20 cellular contexts compared by ENCODE assay signal in the genomic region with DNA sequence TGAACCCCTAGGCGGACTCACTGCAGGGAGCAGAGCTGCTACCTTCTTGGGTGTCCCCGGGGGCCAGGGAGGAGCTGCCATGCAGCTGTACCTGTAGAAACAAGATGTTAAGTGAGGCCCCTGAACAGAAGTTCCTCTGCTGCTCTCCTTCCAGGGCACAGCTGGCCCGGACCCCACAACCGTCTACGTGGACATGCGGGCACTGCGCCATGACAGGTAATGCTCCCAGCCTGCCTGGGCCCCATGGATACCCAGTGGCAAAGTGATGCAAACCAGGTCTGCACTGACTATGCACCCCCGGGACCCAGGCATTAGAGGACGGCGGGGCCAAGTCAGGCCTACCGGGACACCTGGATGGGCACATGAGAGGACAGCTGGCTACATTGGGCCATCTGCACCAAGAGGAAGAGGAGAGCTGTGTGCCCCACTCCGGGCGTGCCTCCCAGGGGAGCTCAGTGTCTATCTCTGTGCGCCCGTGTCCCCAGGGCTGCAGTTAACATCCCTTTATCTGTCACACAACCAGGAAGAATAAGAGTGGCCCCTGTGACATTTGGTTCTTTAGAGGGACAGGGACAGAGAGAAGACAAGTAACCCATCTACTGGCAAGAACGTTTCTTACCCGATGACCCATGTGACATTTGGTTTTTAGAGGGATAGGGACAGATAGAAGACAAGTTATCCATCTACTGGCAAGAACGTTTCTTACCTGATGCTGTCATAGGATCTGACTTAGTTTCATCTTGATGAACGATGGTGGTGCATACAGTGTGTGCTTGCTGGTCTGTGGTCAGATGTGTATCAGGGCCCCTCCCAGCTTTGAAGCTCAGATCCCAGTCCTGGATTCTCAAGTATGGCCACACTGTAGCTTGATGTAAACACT. TPM values are rescaled to one million over a fixed set of nuclear protein-coding genes. Genes with fewer than 3 reads are reported as not detected.
A peak's percentile ranks its signal among the peaks of the same experiment; 100 is the strongest.
DNase-seq lines count a peak whose midpoint lies in the region; ATAC-seq, FAIRE-seq and TF ChIP-seq lines count a peak whose summit lies in the region.
"Had no signal": no experiment of that assay in that cellular context is flagged by ENCODE, and none has a peak within 500 bp of the region (broad histone marks: within the 10 kb centered on the region; RNA-seq: fewer than 3 reads in every experiment).

No MANE protein-coding gene starts in this region.

- H3K27ac ChIP-seq in substantia nigra (ENCODE audit: low read depth, low read length, poor library complexity, severe bottlenecking) = no peak overlapping the region
- H3K27ac ChIP-seq: gastroesophageal sphincter, psoas muscle, suprapubic skin had no signal

- H3K4me3 Mint-ChIP-seq in T-helper 1 cell treated with Interleukin-12 subunit alpha and Interleukin-12 subunit beta and Interleukin-4 antibody, amounts not matched to agents 30 μg/mL and 1 μg/mL, for 36 hours = peak overlapping the region; percentile 79
- peak overlapping the region; percentile 71 to 89 (median 81) for H3K4me3 Mint-ChIP-seq in naive thymus-derived CD8-positive, alpha-beta T cell
- H3K4me3 Mint-ChIP-seq: CD14-positive monocyte had no signal

- DNase-seq in T-helper 1 cell = no peak
- peak; percentile 12 for DNase-seq in D721Med (ENCODE audit: insufficient read length, low spot score)
- no peak for DNase-seq in activated naive CD4-positive, alpha-beta T cell treated with anti-CD3 and anti-CD28 coated beads, Interleukin-2, amount 50 U/mL, for 72 hours (ENCODE audit: low spot score in 2 of 2)
- peak in 1 of 10 donors; percentile 35 for DNase-seq in naive thymus-derived CD8-positive, alpha-beta T cell
- DNase-seq in GM19239 (ENCODE audit: insufficient read length, low spot score) = no peak
- no peak for DNase-seq in substantia nigra (lab: John Stamatoyannopoulos, UW)
- DNase-seq: 8988T; amygdala; EL; HCEC 1CT; NCI-H1105; NCI-H345; psoas muscle; SHP77; stimulated activated CD4-positive, alpha-beta T cell treated with anti-CD3 and anti-CD28 coated beads, Interleukin-15, amount 100 ng/mL, for 24 hours had no signal

- H3K4me1 Mint-ChIP-seq in T-helper 1 cell treated with Interleukin-12 subunit alpha and Interleukin-12 subunit beta and Interleukin-4 antibody, amounts not matched to agents 30 μg/mL and 1 μg/mL, for 36 hours (ENCODE audit: low read depth) = peaks cover 31% of the 10 kb centered on the region
- H3K4me1 Mint-ChIP-seq in naive thymus-derived CD8-positive, alpha-beta T cell = peaks cover 38 to 97% (median 83%) of the 10 kb centered on the region in 4 donors

- H3K36me3 Mint-ChIP-seq in T-helper 1 cell treated with Interleukin-12 subunit alpha and Interleukin-12 subunit beta and Interleukin-4 antibody, amounts not matched to agents 30 μg/mL and 1 μg/mL, for 36 hours (ENCODE audit: low read depth) = peaks cover 36% of the 10 kb centered on the region
- peaks cover 23 to 53% of the 10 kb centered on the region in 2 donors for H3K36me3 Mint-ChIP-seq in activated naive CD4-positive, alpha-beta T cell treated with anti-CD3 and anti-CD28 coated beads, Interleukin-2, amount 50 U/mL, for 72 hours
- H3K36me3 Mint-ChIP-seq in naive thymus-derived CD8-positive, alpha-beta T cell = peaks cover 0 to 68% (median 56%) of the 10 kb centered on the region in 3 donors

- no peaks in the 10 kb centered on the region for H3K27me3 Mint-ChIP-seq in T-helper 1 cell treated with Interleukin-12 subunit alpha and Interleukin-12 subunit beta and Interleukin-4 antibody, amounts not matched to agents 30 μg/mL and 1 μg/mL, for 36 hours (ENCODE audit: low read depth)
- no peaks in the 10 kb centered on the region for H3K27me3 Mint-ChIP-seq in naive thymus-derived CD8-positive, alpha-beta T cell

- FAIRE-seq in D721Med (lab: Jason Lieb, UNC) (no peak), GM19239 (lab: Jason Lieb, UNC) (no peak)

- ATAC-seq in activated naive CD4-positive, alpha-beta T cell treated with anti-CD3 and anti-CD28 coated beads, Interleukin-2, amount 50 U/mL, for 72 hours = peak; percentile 35 to 55
- peak; percentile 30 to 37 for ATAC-seq in naive thymus-derived CD8-positive, alpha-beta T cell
- ATAC-seq in GM18907 (IDR thresholded peaks at IDR 0.05; ENCODE audit: unreplicated experiment) = no peak
- ATAC-seq: gastroesophageal sphincter had no signal

- H3K27ac Mint-ChIP-seq in T-helper 1 cell treated with Interleukin-12 subunit alpha and Interleukin-12 subunit beta and Interleukin-4 antibody, amounts not matched to agents 30 μg/mL and 1 μg/mL, for 36 hours = peak overlapping the region; percentile 96
- peak overlapping the region; percentile 92 to 95 for H3K27ac Mint-ChIP-seq in activated naive CD4-positive, alpha-beta T cell treated with anti-CD3 and anti-CD28 coated beads, Interleukin-2, amount 50 U/mL, for 72 hours
- H3K27ac Mint-ChIP-seq in naive thymus-derived CD8-positive, alpha-beta T cell = peak overlapping the region; percentile 96 to 99 (median 99)

- H3K9me3 Mint-ChIP-seq in T-helper 1 cell treated with Interleukin-12 subunit alpha and Interleukin-12 subunit beta and Interleukin-4 antibody, amounts not matched to agents 30 μg/mL and 1 μg/mL, for 36 hours = no peaks in the 10 kb centered on the region
- H3K9me3 Mint-ChIP-seq in activated naive CD4-positive, alpha-beta T cell treated with anti-CD3 and anti-CD28 coated beads, Interleukin-2, amount 50 U/mL, for 72 hours = no peaks in the 10 kb centered on the region
- no peaks in the 10 kb centered on the region for H3K9me3 Mint-ChIP-seq in naive thymus-derived CD8-positive, alpha-beta T cell
- H3K9me3 Mint-ChIP-seq: CD14-positive monocyte had no signal

- POLR2A ChIA-PET in naive thymus-derived CD8-positive, alpha-beta T cell (lab: Charles Lee) = interaction anchor here (1.0 to 19.1 kb wide), 16 partner anchors 10 to 136 kb away, joined by 3 to 681 read pairs (median 12); a partner anchor contains a TSS

- TF ChIP-seq CTCF in D721Med (IDR thresholded peaks at IDR 0.05; ENCODE audit: insufficient read depth, missing control alignments) = no peak

RNA-seq across cellular contexts. Expression of a gene that starts 44.1 kb away (rescaled TPM):
- total RNA-seq in activated naive CD4-positive, alpha-beta T cell treated with anti-CD3 and anti-CD28 coated beads, Interleukin-2, amount 50 U/mL, for 72 hours = not detected
- 10 to 100 TPM; 73.4 to 73.5 TPM for total RNA-seq in naive thymus-derived CD8-positive, alpha-beta T cell
- 100 to 1,000 TPM in 2 of 3 donors, 10 to 100 TPM in 1; 92.4 to 271 (median 227) TPM for polyA plus RNA-seq in naive thymus-derived CD8-positive, alpha-beta T cell

Comparison
In these comparisons a context has a peak if more than half of its experiments do, and no peak if none do; other contexts are left out.
1. RNA of a gene that starts 44.1 kb away (total RNA-seq): 73.4 to 73.5 TPM in naive thymus-derived CD8-positive, alpha-beta T cell; not detected in activated naive CD4-positive, alpha-beta T cell treated with anti-CD3 and anti-CD28 coated beads, Interleukin-2, amount 50 U/mL, for 72 hours; every median in the first group is over 10 times any median in the second.
2. Peak in every context shown above with its lines, with median percentiles within 50 percentile points of each other: H3K27ac Mint-ChIP-seq.